In the genomic region with DNA sequence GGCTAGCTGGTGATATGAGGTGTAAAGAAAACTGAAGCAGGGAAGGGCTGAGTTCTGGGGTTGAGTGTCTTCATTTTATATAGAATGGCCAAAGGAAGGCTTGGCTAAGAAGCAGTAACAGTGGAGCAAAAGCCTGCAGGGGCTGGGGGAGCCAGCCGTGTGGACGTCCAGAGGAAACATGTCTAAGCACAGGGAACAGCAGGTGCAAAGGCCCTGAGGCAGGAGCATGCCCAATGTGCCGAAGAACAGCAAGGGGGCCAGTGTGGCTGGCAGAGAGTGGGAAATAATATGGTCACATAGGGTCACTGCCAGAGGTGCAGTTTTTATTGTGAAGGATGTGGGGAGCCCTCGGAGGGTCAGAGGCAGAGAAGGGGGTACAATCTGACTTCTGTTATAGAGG, we compare ENCODE assay signal across 32 cellular contexts.
"Had no signal": no experiment of that assay in that cellular context is flagged by ENCODE, and none has a peak within 500 bp of the region (broad histone marks: within the 10 kb centered on the region; RNA-seq: fewer than 3 reads in every experiment).

No MANE protein-coding gene starts in this region.

- H3K4me3 Mint-ChIP-seq: activated CD4-positive, alpha-beta memory T cell treated with anti-CD3 and anti-CD28 coated beads for 36 hours; activated CD4-positive, alpha-beta T cell treated with anti-CD3 and anti-CD28 coated beads for 36 hours; activated CD4-positive, alpha-beta T cell treated with anti-CD3 and anti-CD28 coated beads, Interleukin-2, amount 10 ng/mL, durations not matched to agents 24 days and 14 days; activated CD8-positive, alpha-beta memory T cell treated with anti-CD3 and anti-CD28 coated beads, Interleukin-2, amount 10 ng/mL, durations not matched to agents 7 days and 5 days; activated CD8-positive, alpha-beta T cell treated with anti-CD3 and anti-CD28 coated beads, Interleukin-2, amount 10 ng/mL, durations not matched to agents 7 days and 5 days; activated naive CD8-positive, alpha-beta T cell; activated T-cell treated with anti-CD3 and anti-CD28 coated beads, Interleukin-2, amount 50 U/mL, for 4 hours; activated T-helper 17 cell treated with anti-CD3 and anti-CD28 coated beads, Interleukin-2, amount 50 U/mL, for 72 hours; central memory CD8-positive, alpha-beta T cell; dendritic cell treated with granulocyte-macrophage colony-stimulating factor and Interleukin-4, amounts not matched to agents 40 ng/mL and 50 ng/mL, for 4 days; T-helper 17 cell; T-helper 2 cell treated with Interferon-gamma antibody and Interleukin-4, amounts not matched to agents 5 μg/mL and 100 μg/mL, for 36 hours had no signal

- H3K36me3 ChIP-seq: brain microvascular endothelial cell, esophagus muscularis mucosa, gastrocnemius medialis, heart left ventricle had no signal

- H3K9me3 Mint-ChIP-seq: activated CD4-positive, alpha-beta memory T cell treated with anti-CD3 and anti-CD28 coated beads for 36 hours; activated CD4-positive, alpha-beta T cell treated with anti-CD3 and anti-CD28 coated beads, Interleukin-2, amount 10 ng/mL, durations not matched to agents 24 days and 14 days; activated T-cell treated with anti-CD3 and anti-CD28 coated beads, Interleukin-2, amount 50 U/mL, for 4 hours; activated T-helper 17 cell treated with anti-CD3 and anti-CD28 coated beads, Interleukin-2, amount 50 U/mL, for 72 hours; central memory CD8-positive, alpha-beta T cell; dendritic cell treated with granulocyte-macrophage colony-stimulating factor and Interleukin-4, amounts not matched to agents 40 ng/mL and 50 ng/mL, for 4 days; T-helper 2 cell treated with Interferon-gamma antibody and Interleukin-4, amounts not matched to agents 5 μg/mL and 100 μg/mL, for 36 hours had no signal

- H3K9me3 ChIP-seq: esophagus muscularis mucosa, gastrocnemius medialis, heart left ventricle had no signal

- H3K27ac ChIP-seq: brain microvascular endothelial cell, coronary artery, dorsolateral prefrontal cortex, esophagus muscularis mucosa, foreskin keratinocyte, gastrocnemius medialis, heart left ventricle had no signal

- H3K27ac Mint-ChIP-seq: activated CD4-positive, alpha-beta memory T cell treated with anti-CD3 and anti-CD28 coated beads for 36 hours; activated CD4-positive, alpha-beta T cell treated with anti-CD3 and anti-CD28 coated beads for 36 hours; activated CD4-positive, alpha-beta T cell treated with anti-CD3 and anti-CD28 coated beads, Interleukin-2, amount 10 ng/mL, durations not matched to agents 24 days and 14 days; activated CD8-positive, alpha-beta memory T cell treated with anti-CD3 and anti-CD28 coated beads, Interleukin-2, amount 10 ng/mL, durations not matched to agents 7 days and 5 days; activated CD8-positive, alpha-beta T cell treated with anti-CD3 and anti-CD28 coated beads, Interleukin-2, amount 10 ng/mL, durations not matched to agents 7 days and 5 days; activated naive CD8-positive, alpha-beta T cell; activated T-helper 17 cell treated with anti-CD3 and anti-CD28 coated beads, Interleukin-2, amount 50 U/mL, for 72 hours; dendritic cell treated with granulocyte-macrophage colony-stimulating factor and Interleukin-4, amounts not matched to agents 40 ng/mL and 50 ng/mL, for 4 days; T-helper 17 cell; T-helper 2 cell treated with Interferon-gamma antibody and Interleukin-4, amounts not matched to agents 5 μg/mL and 100 μg/mL, for 36 hours had no signal

- ATAC-seq: activated CD4-positive, alpha-beta T cell treated with anti-CD3 and anti-CD28 coated beads for 36 hours; activated CD8-positive, alpha-beta memory T cell treated with anti-CD3 and anti-CD28 coated beads, Interleukin-2, amount 10 ng/mL, durations not matched to agents 7 days and 5 days; activated CD8-positive, alpha-beta T cell treated with anti-CD3 and anti-CD28 coated beads, Interleukin-2, amount 10 ng/mL, durations not matched to agents 7 days and 5 days; activated T-cell treated with anti-CD3 and anti-CD28 coated beads, Interleukin-2, amount 50 U/mL, for 4 hours; foreskin keratinocyte; gastrocnemius medialis; heart left ventricle; T-helper 17 cell had no signal

- H3K36me3 Mint-ChIP-seq: activated CD4-positive, alpha-beta memory T cell treated with anti-CD3 and anti-CD28 coated beads for 36 hours; activated CD8-positive, alpha-beta memory T cell treated with anti-CD3 and anti-CD28 coated beads, Interleukin-2, amount 10 ng/mL, durations not matched to agents 7 days and 5 days; activated naive CD8-positive, alpha-beta T cell had no signal

- H3K4me1 ChIP-seq: foreskin keratinocyte, gastrocnemius medialis, heart left ventricle had no signal

- H3K4me3 ChIP-seq: coronary artery, dorsolateral prefrontal cortex, esophagus muscularis mucosa, gastrocnemius medialis, heart left ventricle had no signal

- H3K4me1 Mint-ChIP-seq: activated CD4-positive, alpha-beta T cell treated with anti-CD3 and anti-CD28 coated beads for 36 hours; activated CD4-positive, alpha-beta T cell treated with anti-CD3 and anti-CD28 coated beads, Interleukin-2, amount 10 ng/mL, durations not matched to agents 24 days and 14 days; activated CD8-positive, alpha-beta memory T cell treated with anti-CD3 and anti-CD28 coated beads, Interleukin-2, amount 10 ng/mL, durations not matched to agents 7 days and 5 days; activated T-helper 17 cell treated with anti-CD3 and anti-CD28 coated beads, Interleukin-2, amount 50 U/mL, for 72 hours; central memory CD8-positive, alpha-beta T cell had no signal

- DNase-seq: activated CD4-positive, alpha-beta memory T cell treated with anti-CD3 and anti-CD28 coated beads for 36 hours; activated CD4-positive, alpha-beta T cell treated with anti-CD3 and anti-CD28 coated beads for 36 hours; activated CD4-positive, alpha-beta T cell treated with anti-CD3 and anti-CD28 coated beads, Interleukin-2, amount 10 ng/mL, durations not matched to agents 24 days and 14 days; activated CD4-positive, CD25-positive, alpha-beta regulatory T cell; activated CD4-positive, CD25-positive, alpha-beta regulatory T cell treated with anti-CD3 and anti-CD28 coated beads, Interleukin-2, amount 50 U/mL, for 72 hours; activated CD8-positive, alpha-beta memory T cell treated with anti-CD3 and anti-CD28 coated beads, Interleukin-2, amount 10 ng/mL, durations not matched to agents 7 days and 5 days; activated CD8-positive, alpha-beta T cell treated with anti-CD3 and anti-CD28 coated beads, Interleukin-2, amount 10 ng/mL, durations not matched to agents 7 days and 5 days; activated effector memory CD4-positive, alpha-beta T cell treated with Interleukin-2 at 50 U/mL for 16 hours; activated gamma-delta T cell treated with Interleukin-2 at 50 U/mL for 16 hours; activated naive CD4-positive, alpha-beta T cell treated with anti-CD3 and anti-CD28 coated beads, Interleukin-2, amount 50 U/mL, for 16 hours; activated naive CD4-positive, alpha-beta T cell treated with Interleukin-2 at 50 U/mL for 16 hours; activated T-cell treated with anti-CD3 and anti-CD28 coated beads, Interleukin-2, amount 50 U/mL, for 4 hours; amniotic stem cell; anterior cingulate cortex; brain microvascular endothelial cell; dorsolateral prefrontal cortex; effector memory CD4-positive, alpha-beta T cell; erythroblast; foreskin keratinocyte; gastrocnemius medialis; glutamatergic neuron; heart left ventricle; T-helper 1 cell; T-helper 17 cell; T1000 had no signal
